In genomic region chr14:78314484-78314883, GRCh38 we compare ENCODE assay signal across 21 cellular contexts.
"Had no signal": no experiment of that assay in that cellular context is flagged by ENCODE, and none has a peak within 500 bp of the region (broad histone marks: within the 10 kb centered on the region; RNA-seq: fewer than 3 reads in every experiment).

No MANE protein-coding gene starts in this region.

- DNase-seq: KBM-7; NCI-H1048; NCI-H1105; NCI-H1417; NCI-H1436 treated with DMSO at 0.1 percent for 48 hours; NCI-H1694; NCI-H2081; NCI-H2107; NCI-H226; NCI-H446; NCI-H510A; NCI-H524 treated with DMSO at 0.1 percent for 48 hours; NK-92 treated with Interleukin-12 subunit alpha and Interleukin-12 subunit beta, amount 100 ng/mL, for 24 hours; PC-3; SHP77; SK-N-SH; SW 1271 had no signal

- H3K4me2 ChIP-seq: SK-N-SH had no signal

- ATAC-seq: Panc1, PC-3 had no signal

- H3K27me3 Mint-ChIP-seq: IgD-negative memory B cell had no signal

- H3K4me3 Mint-ChIP-seq: IgD-negative memory B cell had no signal

- H3K27ac ChIP-seq: HL-60, RWPE1 had no signal

- H3K9me3 ChIP-seq: SK-N-SH had no signal

- H3K4me1 Mint-ChIP-seq: IgD-negative memory B cell had no signal

- H3K27ac Mint-ChIP-seq: IgD-negative memory B cell had no signal

- H3K9ac ChIP-seq: SK-N-SH had no signal

- H3K36me3 Mint-ChIP-seq: IgD-negative memory B cell had no signal
